In the genomic region with DNA sequence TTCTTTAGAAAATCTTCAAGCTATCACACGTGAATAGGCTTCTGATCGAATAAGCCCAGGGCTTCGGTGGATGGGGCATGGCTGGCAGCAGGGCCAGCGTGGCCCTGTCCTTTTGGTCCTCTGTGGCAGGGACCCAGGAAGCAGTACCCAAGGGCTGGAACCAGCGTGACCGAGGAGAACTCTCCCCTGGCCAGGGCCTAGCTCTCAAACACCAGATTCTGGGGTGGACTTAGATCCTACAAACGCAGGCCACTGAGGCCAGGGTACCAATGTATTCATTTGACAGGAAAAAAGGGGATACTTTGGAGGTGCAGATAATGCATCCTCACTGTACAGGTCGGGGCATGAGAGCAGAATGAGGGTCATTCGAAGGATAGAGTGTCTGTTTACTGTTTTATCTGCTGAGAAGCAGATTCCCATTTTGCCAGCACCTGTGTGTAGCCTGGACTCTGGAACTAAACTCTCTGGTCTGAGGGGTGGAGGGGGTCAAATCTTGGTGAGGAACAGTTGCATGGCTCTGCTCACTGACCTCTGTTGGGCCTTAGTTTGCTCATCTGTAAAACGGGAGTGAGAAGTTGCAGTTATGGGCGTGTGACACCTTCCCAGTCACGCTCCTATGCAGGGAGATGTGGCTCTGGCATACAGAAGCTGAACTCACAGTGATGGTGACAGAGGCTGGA, we compare ENCODE assay signal across 1 cellular context.
TF ChIP-seq lines count a peak whose summit lies in the region.

No MANE protein-coding gene starts in this region.

TF ChIP-seq in WTC11, 78 proteins besides CTCF, POLR2A, EP300 and RAD21:
- TF ChIP-seq NFE2L1 (CRISPR knock-in tag; IDR thresholded peaks at IDR 0.05) (no peak), GTF2I (CRISPR knock-in tag; conservative IDR thresholded peaks at IDR 0.05) (no peak), JUN (CRISPR knock-in tag; IDR thresholded peaks at IDR 0.05) (no peak)
- TF ChIP-seq, protein P1, sequence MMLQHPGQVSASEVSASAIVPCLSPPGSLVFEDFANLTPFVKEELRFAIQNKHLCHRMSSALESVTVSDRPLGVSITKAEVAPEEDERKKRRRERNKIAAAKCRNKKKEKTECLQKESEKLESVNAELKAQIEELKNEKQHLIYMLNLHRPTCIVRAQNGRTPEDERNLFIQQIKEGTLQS (CRISPR knock-in tag; conservative IDR thresholded peaks at IDR 0.05), result no peak
- TF ChIP-seq, protein P2, sequence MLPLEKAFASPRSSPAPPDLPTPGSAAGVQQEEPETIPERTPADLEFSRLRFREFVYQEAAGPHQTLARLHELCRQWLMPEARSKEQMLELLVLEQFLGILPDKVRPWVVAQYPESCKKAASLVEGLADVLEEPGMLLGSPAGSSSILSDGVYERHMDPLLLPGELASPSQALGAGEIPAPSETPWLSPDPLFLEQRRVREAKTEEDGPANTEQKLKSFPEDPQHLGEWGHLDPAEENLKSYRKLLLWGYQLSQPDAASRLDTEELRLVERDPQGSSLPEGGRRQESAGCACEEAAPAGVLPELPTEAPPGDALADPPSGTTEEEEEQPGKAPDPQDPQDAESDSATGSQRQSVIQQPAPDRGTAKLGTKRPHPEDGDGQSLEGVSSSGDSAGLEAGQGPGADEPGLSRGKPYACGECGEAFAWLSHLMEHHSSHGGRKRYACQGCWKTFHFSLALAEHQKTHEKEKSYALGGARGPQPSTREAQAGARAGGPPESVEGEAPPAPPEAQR (CRISPR knock-in tag; IDR thresholded peaks at IDR 0.05), result no peak
